Comparison of ENCODE assay signal across 8 cellular contexts in the genomic region with DNA sequence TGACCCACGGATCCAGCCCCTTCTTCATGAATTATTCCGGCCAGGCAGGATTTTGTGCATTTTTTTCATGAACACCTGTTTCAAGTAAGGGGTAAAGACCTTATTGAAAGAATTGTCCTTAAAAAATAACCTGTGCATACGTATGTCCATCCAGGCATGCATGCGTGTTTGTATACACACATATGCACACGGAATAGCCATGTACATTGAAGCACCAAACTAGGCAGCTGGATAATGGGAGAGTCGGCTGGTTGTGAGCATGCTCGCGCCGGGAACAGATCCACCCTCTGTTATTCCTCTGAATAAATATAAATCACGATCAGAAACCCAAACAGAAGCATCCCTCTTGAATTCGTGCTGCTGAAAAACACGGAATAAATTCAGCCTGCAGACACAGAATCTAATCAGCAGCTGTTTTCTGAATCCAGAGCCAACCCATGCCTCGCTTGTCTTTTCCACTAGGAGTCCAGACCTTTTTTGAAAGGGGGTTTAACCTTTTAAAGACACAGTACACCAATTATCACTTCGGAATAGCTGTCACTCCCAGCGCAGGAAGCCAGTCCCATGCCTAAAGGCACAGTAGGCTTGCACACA. TPM values are rescaled to one million over a fixed set of nuclear protein-coding genes. Genes with fewer than 3 reads are reported as not detected.
DNase-seq lines count a peak whose midpoint lies in the region; ATAC-seq and TF ChIP-seq lines count a peak whose summit lies in the region.

HIVEP3 (minus strand) TSS at position 473 of the 594 bp plus-strand sequence.

- H3K4me1 ChIP-seq in IMR-90 (ENCODE audit: control insufficient read depth, insufficient read depth, low read length) (peaks cover 9% of the 10 kb centered on the region), muscle layer of duodenum (ENCODE audit: control insufficient read depth in 1 of 2, insufficient read depth in 2 of 2, low read length in 2 of 2) (peaks cover 0 to 17% of the 10 kb centered on the region in 2 donors)

- no peak for ATAC-seq in CD4-positive, alpha-beta T cell (ENCODE audit: poor library complexity)
- ATAC-seq in IMR-90 (ENCODE audit: low read depth) = peak; percentile 41
- ATAC-seq in SK-N-SH treated with all-trans-retinoic acid at 6 μM for 48 hours = peak; percentile 56
- ATAC-seq in esophagus mucosa = peak; percentile 24
- ATAC-seq in HG03159 (IDR thresholded peaks at IDR 0.05; ENCODE audit: unreplicated experiment) = no peak

- dilution Hi-C loops in IMR-90 (cut with HindIII; ENCODE audit: low sequenced_read_pairs, unreplicated experiment) = no loop called here

- no peak within 1 kb of the TSS for H2AK5ac ChIP-seq in IMR-90 (ENCODE audit: low read depth, low read length)

- H4K20me1 ChIP-seq in IMR-90 (ENCODE audit: insufficient read depth, low read length) = no peaks in the 10 kb centered on the region

- H3K27me3 ChIP-seq in CD4-positive, alpha-beta T cell (ENCODE audit: control insufficient read depth, insufficient read depth, low read length) = no peaks in the 10 kb centered on the region
- H3K27me3 ChIP-seq in IMR-90 (ENCODE audit: control insufficient read depth, insufficient read depth, low read length) (0 out of 2 replicates have a peak, but pooled peaks cover 4% of the 10 kb centered on the region), muscle layer of duodenum (ENCODE audit: low read depth, low read length) (peaks cover 4% of the 10 kb centered on the region)

- H2AFZ ChIP-seq in IMR-90 (replicated peaks; ENCODE audit: low read length, poor library complexity) = peak within 1 kb of the TSS; percentile 92

- H3K9ac ChIP-seq in IMR-90 (ENCODE audit: low read depth, low read length) = peak within 1 kb of the TSS; percentile 21; the same call in 1 of the 2 replicates

- peaks cover 2% of the 10 kb centered on the region for H3K9me3 Mint-ChIP-seq in CD4-positive, alpha-beta T cell

- CTCF ChIA-PET in CD4-positive, alpha-beta T cell (lab: Charles Lee) = interaction anchor here (1.0 to 1.7 kb wide), 2 partner anchors 9 to 27 kb away, joined by 4 to 5 read pairs; no protein-coding TSS in a partner anchor
- CTCF ChIA-PET in IMR-90 (lab: Yijun Ruan, JAX) = interaction anchor here (0.7 kb wide), 1 partner anchor 23 kb away, joined by 3 read pairs; no protein-coding TSS in a partner anchor

- peak within 1 kb of the TSS; percentile 62 for H3K14ac ChIP-seq in IMR-90 (replicated peaks; ENCODE audit: low read depth, low read length)

- H3K4me3 Mint-ChIP-seq in CD4-positive, alpha-beta T cell = peak within 1 kb of the TSS; percentile 89

- peak within 1 kb of the TSS; percentile 92 for H3K4me2 ChIP-seq in IMR-90 (ENCODE audit: low read depth, low read length)

- H2BK20ac ChIP-seq in IMR-90 (ENCODE audit: low read depth, low read length) = no peak within 1 kb of the TSS

- H3K23ac ChIP-seq in IMR-90 (ENCODE audit: low read depth, low read length) = peak within 1 kb of the TSS; percentile 35

- TF ChIP-seq CTCF in CD4-positive, alpha-beta T cell (IDR thresholded peaks at IDR 0.05) = no peak
- no peak; the same call in 1 of the 2 replicates for TF ChIP-seq CTCF in IMR-90 (conservative IDR thresholded peaks at IDR 0.05; ENCODE audit: low read depth, low read length)

- POLR2A ChIA-PET in CD4-positive, alpha-beta T cell (lab: Charles Lee) = interaction anchor here (1.2 to 7.1 kb wide), 6 partner anchors 9 to 116 kb away, joined by 4 to 108 read pairs (median 14); no protein-coding TSS in a partner anchor
- POLR2A ChIA-PET in IMR-90 (lab: Charles Lee; ENCODE audit: unreplicated experiment) = no interaction called here

- H2BK15ac ChIP-seq in IMR-90 (ENCODE audit: low read depth, low read length) = no peak within 1 kb of the TSS

- no peaks in the 10 kb centered on the region for H3K27me3 Mint-ChIP-seq in CD4-positive, alpha-beta T cell

- H2BK120ac ChIP-seq in IMR-90 (ENCODE audit: low read depth, low read length) = 0 out of 2 replicates have a peak within 1 kb of the TSS, but pooled peaks have one; percentile 7

- no peak for DNase-seq in CD4-positive, alpha-beta T cell
- DNase-seq in IMR-90 = no peak
- no peak for DNase-seq in HUDEP-2 (lab: John Stamatoyannopoulos, UW; ENCODE audit: unreplicated experiment in 76 of 76)
- DNase-seq in NCI-H128 (lab: John Stamatoyannopoulos, UW; ENCODE audit: unreplicated experiment) = no peak

- no peak for TF ChIP-seq POLR2A in IMR-90 (IDR thresholded peaks at IDR 0.05; ENCODE audit: low read depth, low read length)

- H3K27ac ChIP-seq in CD4-positive, alpha-beta T cell (ENCODE audit: low read depth, low read length) = peak within 1 kb of the TSS; percentile 57
- H3K27ac ChIP-seq in IMR-90 (ENCODE audit: insufficient read depth, low read length) = no peak within 1 kb of the TSS; the same call in 1 of the 2 replicates
- no peak within 1 kb of the TSS for H3K27ac ChIP-seq in muscle layer of duodenum (ENCODE audit: low read length)

- H3K79me1 ChIP-seq in IMR-90 (ENCODE audit: low read depth in 1 of 2, low read length in 2 of 2) = 0 out of 4 replicates have a peak, but pooled peaks cover 3 to 6% of the 10 kb centered on the region in 2 experiments

- no peak within 1 kb of the TSS for H2AK9ac ChIP-seq in IMR-90 (replicated peaks; ENCODE audit: low read depth, low read length, poor library complexity)

- H3K36me3 Mint-ChIP-seq in CD4-positive, alpha-beta T cell (ENCODE audit: low read depth) = no peaks in the 10 kb centered on the region

- peak within 1 kb of the TSS; percentile 83 for H3K4me3 ChIP-seq in IMR-90 (ENCODE audit: insufficient read depth, low read depth, low read length)
- peak within 1 kb of the TSS; percentile 78 to 81 for H3K4me3 ChIP-seq in muscle layer of duodenum (ENCODE audit: low read depth in 1 of 2, low read length in 2 of 2)

- 4% methylated on average over 5 of the region's 15 CpGs; no CpG with 5 or more reads in 1 of the 2 experiments for WGBS in IMR-90 (ENCODE audit: extremely low coverage in 2 of 2, insufficient read length in 1 of 2), 2 experiments

- no peaks in the 10 kb centered on the region for H3K9me3 ChIP-seq in CD4-positive, alpha-beta T cell (ENCODE audit: control insufficient read depth, low read length)
- H3K9me3 ChIP-seq in IMR-90 (ENCODE audit: control insufficient read depth, insufficient read depth, low read length) (no peaks in the 10 kb centered on the region), muscle layer of duodenum (ENCODE audit: control insufficient read depth in 1 of 2, low read length in 2 of 2) (no peaks in the 10 kb centered on the region)

- peak within 1 kb of the TSS; percentile 95 for H3K27ac Mint-ChIP-seq in CD4-positive, alpha-beta T cell

- intact Hi-C loops in CD4-positive, alpha-beta T cell (cut with DNase I, micrococcal nuclease) = loop anchor here (5.0 to 10.0 kb wide), 2 partner anchors 246 to 416 kb away; partner anchors contain the start of gene FOXJ3 (in 1 of the 2)
- intact Hi-C loops in IMR-90 (cut with micrococcal nuclease) = loop anchor here (1.0 to 5.0 kb wide), 2 partner anchors 119 to 344 kb away; no protein-coding TSS in a partner anchor

- no peak for TF ChIP-seq RAD21 in IMR-90 (IDR thresholded peaks at IDR 0.05; ENCODE audit: low read length)

- H3K4me1 Mint-ChIP-seq in CD4-positive, alpha-beta T cell (ENCODE audit: low read depth) = peaks cover 76% of the 10 kb centered on the region

- H3K56ac ChIP-seq in IMR-90 (ENCODE audit: extremely low read depth, insufficient read depth, low read length) = no peak within 1 kb of the TSS

- H3K18ac ChIP-seq in IMR-90 (ENCODE audit: low read depth, low read length) = no peak within 1 kb of the TSS

- H3K4ac ChIP-seq in IMR-90 (ENCODE audit: low read depth, low read length) = peak within 1 kb of the TSS; percentile 23; the same call in 1 of the 2 replicates

- in situ Hi-C loops in IMR-90 (cut with MboI; ENCODE audit: low sequenced_read_pairs) = no loop called here

- H4K8ac ChIP-seq in IMR-90 (ENCODE audit: low read depth in 2 of 2, low read length in 2 of 2) = no peak within 1 kb of the TSS

- peaks cover 2% of the 10 kb centered on the region; the same call in 1 of the 2 replicates for H3K9me1 ChIP-seq in IMR-90 (ENCODE audit: insufficient read depth, low read length)

- no TSS peak for BruUV-seq in IMR-90 (replicated peaks; lab: Mats Ljungman, UMichigan)

- H3K36me3 ChIP-seq in IMR-90 (ENCODE audit: control insufficient read depth, insufficient read depth, low read length) (no peaks in the 10 kb centered on the region), muscle layer of duodenum (ENCODE audit: control insufficient read depth in 1 of 2, insufficient read depth in 2 of 2, low read length in 2 of 2) (no peaks in the 10 kb centered on the region)

- H2BK5ac ChIP-seq in IMR-90 (ENCODE audit: low read depth, low read length, poor library complexity, severe bottlenecking) = no peak within 1 kb of the TSS

- no peak within 1 kb of the TSS for H4K5ac ChIP-seq in IMR-90 (ENCODE audit: low read depth, low read length)

- no peak within 1 kb of the TSS for H4K91ac ChIP-seq in IMR-90 (ENCODE audit: insufficient read depth, low read depth, low read length)

TF ChIP-seq in IMR-90, 13 proteins besides CTCF, POLR2A, EP300 and RAD21:
- no peak for TF ChIP-seq MAFK (IDR thresholded peaks at IDR 0.05; ENCODE audit: low read depth, low read length)
- TF ChIP-seq SMC3 (IDR thresholded peaks at IDR 0.05; ENCODE audit: low read depth, low read length) = 0 out of 2 replicates have a peak, but pooled peaks have one; percentile 1

TF ChIP-seq in SK-N-SH treated with all-trans-retinoic acid at 6 μM for 48 hours, 23 proteins besides CTCF, POLR2A, EP300 and RAD21 (continues in another document):
- no peak for TF ChIP-seq ESRRG (CRISPR knock-in tag; IDR thresholded peaks at IDR 0.05)
- no peak for TF ChIP-seq GLIS3 (CRISPR knock-in tag; IDR thresholded peaks at IDR 0.05)
- TF ChIP-seq ARNTL (CRISPR knock-in tag; IDR thresholded peaks at IDR 0.05; ENCODE audit: borderline replicate concordance, low read depth) = no peak
- no peak for TF ChIP-seq ZFP3 (CRISPR knock-in tag; IDR thresholded peaks at IDR 0.05)
- TF ChIP-seq ZNF565 (CRISPR knock-in tag; conservative IDR thresholded peaks at IDR 0.05; ENCODE audit: low read depth) = no peak

RNA-seq across cellular contexts. Expression of gene HIVEP3, which starts in this region (rescaled TPM):
- 1 to 10 TPM; 5.1 to 5.4 TPM for total RNA-seq in CD4-positive, alpha-beta T cell
- total RNA-seq in IMR-90 (2012; rRNA removed) (1.1 and 1.4 TPM in 2 replicates), esophagus mucosa (7.0 TPM)
- polyA plus RNA-seq in IMR-90 (2012; rRNA removed) = 3.6 and 4.0 TPM in 2 replicates
- 2.5 and 2.7 TPM in 2 replicates for polyA plus RNA-seq in IMR-90 (2012; cell fraction: cytosol; rRNA removed)
- 2.1 and 3.1 TPM in 2 replicates for polyA plus RNA-seq in IMR-90 (2012; cell fraction: nucleus; rRNA removed; ENCODE audit: low replicate concordance)

Comparison
In these comparisons a context has a peak if more than half of its experiments do, and no peak if none do; other contexts are left out.
1. ATAC-seq: peak in IMR-90 (single experiment), SK-N-SH treated with all-trans-retinoic acid at 6 μM for 48 hours (single experiment) and esophagus mucosa (single experiment); none in CD4-positive, alpha-beta T cell (single experiment) and HG03159 (single experiment).